In the genomic region with DNA sequence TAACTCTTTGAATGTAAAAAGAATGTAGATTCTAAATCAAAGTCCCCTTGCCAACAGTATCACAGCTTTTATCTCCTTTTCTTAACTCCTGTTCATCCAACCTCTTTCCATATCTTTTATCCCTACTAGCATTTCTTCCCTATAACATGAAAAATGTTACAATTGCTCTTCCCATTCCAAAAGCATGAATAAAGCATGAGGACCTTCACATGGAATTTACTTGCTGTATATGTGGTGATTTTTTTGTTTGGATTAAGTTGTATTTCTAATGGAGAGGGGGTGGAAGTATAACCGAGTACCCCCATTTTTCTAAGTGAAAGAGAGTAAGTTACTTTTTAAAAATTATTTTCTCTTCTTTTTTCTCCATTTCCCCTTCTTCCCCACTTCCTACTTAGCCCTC, we compare ENCODE assay signal across 17 cellular contexts.
DNase-seq lines count a peak whose midpoint lies in the region; ATAC-seq, FAIRE-seq and TF ChIP-seq lines count a peak whose summit lies in the region.
"Had no signal": no experiment of that assay in that cellular context is flagged by ENCODE, and none has a peak within 500 bp of the region (broad histone marks: within the 10 kb centered on the region; RNA-seq: fewer than 3 reads in every experiment).

No MANE protein-coding gene starts in this region.

- no peaks in the 10 kb centered on the region for H3K9me3 ChIP-seq in mammary epithelial cell (replicated peaks; ENCODE audit: insufficient read depth, low read length)
- no peaks in the 10 kb centered on the region for H3K9me3 ChIP-seq in breast epithelium
- no peaks in the 10 kb centered on the region for H3K9me3 ChIP-seq in MM.1S (replicated peaks; ENCODE audit: insufficient read depth, low read length)
- no peaks in the 10 kb centered on the region for H3K9me3 ChIP-seq in astrocyte (ENCODE audit: insufficient read depth, low read depth, low read length)
- no peaks in the 10 kb centered on the region for H3K9me3 ChIP-seq in uterus
- H3K9me3 ChIP-seq: BE2C had no signal

- no peaks in the 10 kb centered on the region for H3K9me2 ChIP-seq in MM.1S (replicated peaks; ENCODE audit: insufficient read depth, low read length)

- intact Hi-C loops in mammary epithelial cell (cut with micrococcal nuclease) (no loop called here), breast epithelium (cut with DNase I; ENCODE audit: low total_unique reads) (no loop called here), uterus (cut with DNase I; ENCODE audit: low total_unique reads) (no loop called here)

- peaks cover 15% of the 10 kb centered on the region for H3F3A ChIP-seq in MM.1S (ENCODE audit: insufficient read depth, low read length)

- dilution Hi-C loops in mammary epithelial cell (cut with HindIII; ENCODE audit: low sequenced_read_pairs): loop anchor here (10.0 kb wide), 1 partner anchor 97 kb away; a partner anchor contains a TSS

- peaks cover 7% of the 10 kb centered on the region for H3K27me3 Mint-ChIP-seq in astrocyte (ENCODE audit: low read depth, unreplicated experiment)

- no peaks in the 10 kb centered on the region for H3K36me3 Mint-ChIP-seq in astrocyte (ENCODE audit: low read depth, unreplicated experiment)
- H3K36me3 Mint-ChIP-seq: CD4-positive, alpha-beta memory T cell had no signal

- TF ChIP-seq POLR2A in breast epithelium (IDR thresholded peaks at IDR 0.05) (no peak), uterus (IDR thresholded peaks at IDR 0.05) (no peak)

- no TSS peak for BruUV-seq in mammary epithelial cell (replicated peaks; lab: Mats Ljungman, UMichigan)

- H4K20me1 ChIP-seq in mammary epithelial cell (ENCODE audit: insufficient read depth, low read length): no peaks in the 10 kb centered on the region
- no peaks in the 10 kb centered on the region for H4K20me1 ChIP-seq in MM.1S (ENCODE audit: insufficient read depth, low read length)
- H4K20me1 ChIP-seq in astrocyte (ENCODE audit: insufficient read depth, low read length): no peaks in the 10 kb centered on the region

- H3K9me3 Mint-ChIP-seq in astrocyte (ENCODE audit: unreplicated experiment): peaks cover 3% of the 10 kb centered on the region

- no peak overlapping the region for H3K4me3 Mint-ChIP-seq in astrocyte (ENCODE audit: unreplicated experiment)
- H3K4me3 Mint-ChIP-seq: CD4-positive, alpha-beta memory T cell had no signal

- DNase-seq in mammary epithelial cell (no peak), breast epithelium (ENCODE audit: low spot score in 2 of 2) (no peak), MM.1S (no peak), astrocyte (ENCODE audit: low read depth) (no peak), uterus (no peak)
- no peak for DNase-seq in activated CD4-positive, alpha-beta T cell treated with anti-CD3 and anti-CD28 coated beads for 1 hour
- DNase-seq: BE2C; CD4-positive, alpha-beta memory T cell; DMS153; DND-41; GF-D8 had no signal

- H3K36me3 ChIP-seq in mammary epithelial cell (ENCODE audit: insufficient read depth, low read length) (no peaks in the 10 kb centered on the region), breast epithelium (no peaks in the 10 kb centered on the region), MM.1S (replicated peaks; ENCODE audit: insufficient read depth, low read length) (no peaks in the 10 kb centered on the region), astrocyte (ENCODE audit: insufficient read depth, low read length) (no peaks in the 10 kb centered on the region), uterus (no peaks in the 10 kb centered on the region)
- H3K36me3 ChIP-seq: BE2C had no signal

- CTCF ChIA-PET in mammary epithelial cell (lab: Charles Lee; ENCODE audit: low non-redundant PET): no interaction called here

- H3K27ac ChIP-seq in mammary epithelial cell (ENCODE audit: insufficient read depth, low read depth, low read length) (peak overlapping the region; percentile 72), breast epithelium (no peak overlapping the region), MM.1S (ENCODE audit: low read length) (no peak overlapping the region), astrocyte (ENCODE audit: low read depth, low read length) (no peak overlapping the region), uterus (peak overlapping the region; percentile 59 to 69)
- H3K27ac ChIP-seq: 22Rv1, C4-2B had no signal

- in situ Hi-C loops in mammary epithelial cell (cut with MboI; ENCODE audit: low sequenced_read_pairs in 2 of 2): loop anchor here in 1 of 2 donors (25.0 kb wide), 1 partner anchor 99 kb away; a partner anchor contains a TSS

- TF ChIP-seq CTCF in mammary epithelial cell (conservative IDR thresholded peaks at IDR 0.05 in 1 of 2, IDR thresholded peaks at IDR 0.05 in 1 of 2; ENCODE audit: extremely low read depth in 1 of 2, insufficient read depth in 1 of 2, low read depth in 1 of 2, low read length in 2 of 2): no peak
- TF ChIP-seq CTCF in breast epithelium (IDR thresholded peaks at IDR 0.05): no peak
- no peak for TF ChIP-seq CTCF in MM.1S (IDR thresholded peaks at IDR 0.05; ENCODE audit: low read length)
- TF ChIP-seq CTCF in astrocyte (IDR thresholded peaks at IDR 0.05; ENCODE audit: insufficient read depth, low read depth, low read length): no peak
- TF ChIP-seq CTCF in uterus (IDR thresholded peaks at IDR 0.05): no peak

- no peak for FAIRE-seq in astrocyte (lab: Jason Lieb, UNC)
- FAIRE-seq: H54 had no signal

- ATAC-seq in HG03457 (IDR thresholded peaks at IDR 0.05; ENCODE audit: unreplicated experiment): no peak
- ATAC-seq in HG03097 (IDR thresholded peaks at IDR 0.05; ENCODE audit: low FRiP score, unreplicated experiment): no peak
- ATAC-seq: HCT116 had no signal

- no peak overlapping the region for H3K27ac Mint-ChIP-seq in astrocyte (ENCODE audit: unreplicated experiment)
- H3K27ac Mint-ChIP-seq: CD4-positive, alpha-beta memory T cell had no signal

- H3K9ac ChIP-seq in mammary epithelial cell (ENCODE audit: insufficient read depth, low read length) (peak overlapping the region; percentile 66), MM.1S (ENCODE audit: low read length) (no peak overlapping the region), astrocyte (ENCODE audit: low read length) (no peak overlapping the region)

- H2AFZ ChIP-seq in mammary epithelial cell (ENCODE audit: low read depth, low read length): peak overlapping the region; percentile 96
- H2AFZ ChIP-seq in MM.1S (ENCODE audit: low read length): no peak overlapping the region
- no peak overlapping the region for H2AFZ ChIP-seq in astrocyte (ENCODE audit: low read depth, low read length)

- H3K4me3 ChIP-seq in mammary epithelial cell (replicated peaks in 1 of 3; ENCODE audit: insufficient read depth in 1 of 3, low read depth in 2 of 3, low read length in 3 of 3) (no peak overlapping the region), breast epithelium (no peak overlapping the region), MM.1S (ENCODE audit: low read length) (no peak overlapping the region), astrocyte (ENCODE audit: insufficient read depth, low read depth, low read length) (no peak overlapping the region), uterus (no peak overlapping the region)

- H3K79me2 ChIP-seq in mammary epithelial cell (ENCODE audit: insufficient read depth, low read length) (no peaks in the 10 kb centered on the region), MM.1S (ENCODE audit: low read length) (no peaks in the 10 kb centered on the region), astrocyte (ENCODE audit: insufficient read depth, low read length) (no peaks in the 10 kb centered on the region)

- H3K4me1 Mint-ChIP-seq in astrocyte (ENCODE audit: low read depth, unreplicated experiment): no peaks in the 10 kb centered on the region
- H3K4me1 Mint-ChIP-seq: CD4-positive, alpha-beta memory T cell had no signal

- peaks cover 41% of the 10 kb centered on the region for H3K4me1 ChIP-seq in mammary epithelial cell (ENCODE audit: insufficient read depth, low read length)
- no peaks in the 10 kb centered on the region for H3K4me1 ChIP-seq in breast epithelium
- peaks cover 17% of the 10 kb centered on the region for H3K4me1 ChIP-seq in MM.1S (ENCODE audit: low read length)
- H3K4me1 ChIP-seq in astrocyte (ENCODE audit: insufficient read depth, low read length): no peaks in the 10 kb centered on the region
- no peaks in the 10 kb centered on the region for H3K4me1 ChIP-seq in uterus

- WGBS in mammary epithelial cell (ENCODE audit: low coverage, missing lambda C conversion rate): 100% methylated on average over 1 of the region's 1 CpG

- H3K4me2 ChIP-seq in mammary epithelial cell (ENCODE audit: insufficient read depth, low read depth, low read length) (peak overlapping the region; percentile 78), MM.1S (ENCODE audit: low read depth, low read length) (peak overlapping the region; percentile 53; the same call in 1 of the 2 replicates), astrocyte (ENCODE audit: low read length) (peak overlapping the region; percentile 9)

- H3K27me3 ChIP-seq in mammary epithelial cell (ENCODE audit: insufficient read depth, low read length) (no peaks in the 10 kb centered on the region), breast epithelium (no peaks in the 10 kb centered on the region), MM.1S (replicated peaks; ENCODE audit: insufficient read depth, low read length) (no peaks in the 10 kb centered on the region), astrocyte (ENCODE audit: insufficient read depth, low read length) (no peaks in the 10 kb centered on the region), uterus (no peaks in the 10 kb centered on the region)
- H3K27me3 ChIP-seq: BE2C had no signal

Comparison
In these comparisons a context has a peak if more than half of its experiments do, and no peak if none do; other contexts are left out.
1. H3K27ac ChIP-seq: peak in mammary epithelial cell (single experiment) and uterus (2 of 2); none in breast epithelium (0 of 2), MM.1S (single experiment) and astrocyte (single experiment).
2. H3K4me2 ChIP-seq: peak in every context shown above with its lines; median percentile 78 in mammary epithelial cell; 53 in MM.1S; 9 in astrocyte.